ENCODE assay signal across 8 cellular contexts in the genomic region with DNA sequence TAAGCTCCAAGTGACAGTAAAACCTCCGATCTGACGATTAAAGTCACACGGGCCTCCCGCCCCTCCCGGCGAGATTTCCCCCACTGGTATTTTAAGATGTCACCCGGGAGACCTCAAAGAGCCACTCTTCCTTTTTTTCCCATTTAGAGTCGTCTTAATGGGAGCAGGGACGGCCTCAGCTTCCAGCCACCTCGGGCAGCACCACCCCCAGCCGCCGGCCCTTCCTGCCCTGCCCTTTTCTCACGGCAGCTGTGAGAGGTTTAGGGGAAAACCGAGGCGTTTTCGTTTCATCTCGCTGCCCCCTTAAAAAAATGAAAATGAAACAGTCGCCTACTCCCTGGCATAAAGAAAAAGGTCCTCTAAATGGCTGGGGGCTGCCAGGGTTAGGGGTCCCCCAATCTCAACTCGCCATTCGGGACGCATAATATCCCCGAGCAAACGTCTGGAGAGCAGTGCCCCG.
DNase-seq lines count a peak whose midpoint lies in the region; ATAC-seq and FAIRE-seq lines count a peak whose summit lies in the region.

No MANE protein-coding gene starts in this region.

- no peaks in the 10 kb centered on the region for H3K9me3 Mint-ChIP-seq in T-helper 1 cell treated with Interleukin-12 subunit alpha and Interleukin-12 subunit beta and Interleukin-4 antibody, amounts not matched to agents 30 μg/mL and 1 μg/mL, for 36 hours

- H3K27ac Mint-ChIP-seq in T-helper 1 cell treated with Interleukin-12 subunit alpha and Interleukin-12 subunit beta and Interleukin-4 antibody, amounts not matched to agents 30 μg/mL and 1 μg/mL, for 36 hours: peak overlapping the region; percentile 88

- ATAC-seq in GM19035 (IDR thresholded peaks at IDR 0.05; ENCODE audit: unreplicated experiment): peak; percentile 2

- peaks cover 55% of the 10 kb centered on the region for H3K36me3 Mint-ChIP-seq in T-helper 1 cell treated with Interleukin-12 subunit alpha and Interleukin-12 subunit beta and Interleukin-4 antibody, amounts not matched to agents 30 μg/mL and 1 μg/mL, for 36 hours (ENCODE audit: low read depth)

- peaks cover 55% of the 10 kb centered on the region for H3K4me1 Mint-ChIP-seq in T-helper 1 cell treated with Interleukin-12 subunit alpha and Interleukin-12 subunit beta and Interleukin-4 antibody, amounts not matched to agents 30 μg/mL and 1 μg/mL, for 36 hours (ENCODE audit: low read depth)

- H3K4me1 ChIP-seq in duodenal mucosa (ENCODE audit: control insufficient read depth in 1 of 2, insufficient read depth in 2 of 2, low read length in 2 of 2): peaks cover 46 to 48% of the 10 kb centered on the region in 2 donors

- H3K27ac ChIP-seq in duodenal mucosa (ENCODE audit: low read depth, low read length): peak overlapping the region; percentile 51

- H3K9me3 ChIP-seq in duodenal mucosa (ENCODE audit: control insufficient read depth in 1 of 2, low read length in 2 of 2): no peaks in the 10 kb centered on the region

- H3K4me3 ChIP-seq in duodenal mucosa (ENCODE audit: low read depth in 1 of 2, low read length in 2 of 2) (peak overlapping the region; percentile 54 to 68), skeletal muscle cell (ENCODE audit: low read depth, low read length) (peak overlapping the region; percentile 33)

- H3K36me3 ChIP-seq in duodenal mucosa (ENCODE audit: control insufficient read depth in 1 of 2, insufficient read depth in 2 of 2, low read length in 2 of 2): no peaks in the 10 kb centered on the region

- H3K27me3 ChIP-seq in duodenal mucosa (ENCODE audit: control insufficient read depth in 1 of 2, insufficient read depth in 2 of 2, low read length in 2 of 2): peaks cover 72 to 73% of the 10 kb centered on the region in 2 donors

- H3K27me3 Mint-ChIP-seq in T-helper 1 cell treated with Interleukin-12 subunit alpha and Interleukin-12 subunit beta and Interleukin-4 antibody, amounts not matched to agents 30 μg/mL and 1 μg/mL, for 36 hours (ENCODE audit: low read depth): no peaks in the 10 kb centered on the region

- FAIRE-seq in RCC 7860 (lab: Jason Lieb, UNC): no peak

- peak overlapping the region; percentile 94 for H3K4me3 Mint-ChIP-seq in T-helper 1 cell treated with Interleukin-12 subunit alpha and Interleukin-12 subunit beta and Interleukin-4 antibody, amounts not matched to agents 30 μg/mL and 1 μg/mL, for 36 hours

- no peak for DNase-seq in skeletal muscle cell (ENCODE audit: low read depth)
- DNase-seq in KG1 (lab: John Stamatoyannopoulos, UW): no peak
- no peak for DNase-seq in germinal center (ENCODE audit: low spot score)
- no peak for DNase-seq in RCC 7860 (ENCODE audit: low spot score)
- DNase-seq in NCI-H187 (lab: John Stamatoyannopoulos, UW): no peak

- peak overlapping the region; percentile 63 to 75 for H3K9ac ChIP-seq in duodenal mucosa (ENCODE audit: low read depth in 1 of 2, low read length in 2 of 2)
